Comparison of ENCODE assay signal across 8 cellular contexts in genomic region chr19:16627928-16628182, GRCh38. TPM values are rescaled to one million over a fixed set of nuclear protein-coding genes. Genes with fewer than 3 reads are reported as not detected.
DNase-seq lines count a peak whose midpoint lies in the region; ATAC-seq and TF ChIP-seq lines count a peak whose summit lies in the region.

No MANE protein-coding gene starts in this region.

- peaks cover 8% of the 10 kb centered on the region for H3K36me3 ChIP-seq in CD4-positive, alpha-beta memory T cell (ENCODE audit: insufficient read depth, low read length)
- peaks cover 62% of the 10 kb centered on the region for H3K36me3 ChIP-seq in OCI-LY7 (ENCODE audit: insufficient read depth, low read length)

- no peak for TF ChIP-seq CTCF in OCI-LY7 (conservative IDR thresholded peaks at IDR 0.05; ENCODE audit: low read length)
- TF ChIP-seq CTCF in osteocyte (IDR thresholded peaks at IDR 0.05), result no peak

- H3K9me3 ChIP-seq in CD4-positive, alpha-beta memory T cell (ENCODE audit: control insufficient read depth in 1 of 2, low read length in 2 of 2), result no peaks in the 10 kb centered on the region
- H3K9me3 ChIP-seq in OCI-LY7 (ENCODE audit: low read length), result no peaks in the 10 kb centered on the region

- intact Hi-C loops in CD4-positive, alpha-beta memory T cell (cut with micrococcal nuclease), result loop anchor here (1.0 to 2.0 kb wide), 7 partner anchors 32 to 157 kb away; partner anchors contain the start of genes C19orf44, CALR3, CHERP and EPS15L1
- intact Hi-C loops in OCI-LY7 (cut with micrococcal nuclease; ENCODE audit: unreplicated experiment), result loop anchor here (1.0 to 2.0 kb wide), 5 partner anchors 33 to 187 kb away; partner anchors contain the start of genes CHERP, SLC35E1 and TMEM38A

- no peak for ATAC-seq in HG03139 (IDR thresholded peaks at IDR 0.05; ENCODE audit: unreplicated experiment)
- ATAC-seq in activated CD4-positive, CD25-positive, alpha-beta regulatory T cell treated with anti-CD3 and anti-CD28 coated beads, Interleukin-2, amount 50 U/mL, for 24 hours, result no peak

- no peaks in the 10 kb centered on the region for H3K9me2 ChIP-seq in OCI-LY7 (ENCODE audit: insufficient read depth, low read length)

- CTCF ChIA-PET in CD4-positive, alpha-beta memory T cell (lab: Charles Lee; ENCODE audit: partially characterized antibody), result interaction anchor here (0.6 kb wide), 1 partner anchor 44 kb away, joined by 3 read pairs; no protein-coding TSS in a partner anchor
- CTCF ChIA-PET in OCI-LY7 (lab: Charles Lee; ENCODE audit: unreplicated experiment), result no interaction called here

- peak in 1 of 5 donors; percentile 42 for DNase-seq in CD4-positive, alpha-beta memory T cell
- no peak for DNase-seq in OCI-LY7 (ENCODE audit: low spot score)
- no peak for DNase-seq in epithelial cell of prostate (ENCODE audit: low read depth, low spot score)
- DNase-seq in osteocyte (ENCODE audit: extremely low spot score, unreplicated experiment), result no peak
- no peak for DNase-seq in GM19238 (ENCODE audit: insufficient read length, low spot score)
- no peak for DNase-seq in activated CD4-positive, alpha-beta T cell treated with anti-CD3 and anti-CD28 coated beads, Interleukin-2, amount 50 U/mL, for 4 hours

- no peaks in the 10 kb centered on the region for H3K27me3 Mint-ChIP-seq in CD4-positive, alpha-beta memory T cell
- no peaks in the 10 kb centered on the region for H3K27me3 Mint-ChIP-seq in osteocyte (ENCODE audit: unreplicated experiment)

- H2AFZ ChIP-seq in OCI-LY7 (ENCODE audit: low read length), result no peak overlapping the region

- H3K4me3 Mint-ChIP-seq in CD4-positive, alpha-beta memory T cell, result peak overlapping the region in 5 of 8 donors; percentile 54 to 98 (median 97)
- H3K4me3 Mint-ChIP-seq in osteocyte (ENCODE audit: unreplicated experiment), result peak overlapping the region; percentile 90

- no peaks in the 10 kb centered on the region for H3K27me3 ChIP-seq in CD4-positive, alpha-beta memory T cell (ENCODE audit: insufficient read depth, low read length)

- H3K4me2 ChIP-seq in OCI-LY7 (ENCODE audit: low read length), result peak overlapping the region; percentile 86

- peaks cover 20 to 58% of the 10 kb centered on the region in 2 donors for H3K36me3 Mint-ChIP-seq in CD4-positive, alpha-beta memory T cell
- peaks cover 7% of the 10 kb centered on the region for H3K36me3 Mint-ChIP-seq in osteocyte (ENCODE audit: unreplicated experiment)

- no TSS peak for BruUV-seq in OCI-LY7 (replicated peaks; lab: Mats Ljungman, UMichigan)

- peaks cover 29 to 53% (median 44%) of the 10 kb centered on the region in 4 donors for H3K4me1 Mint-ChIP-seq in CD4-positive, alpha-beta memory T cell
- H3K4me1 Mint-ChIP-seq in osteocyte (ENCODE audit: unreplicated experiment), result peaks cover 33% of the 10 kb centered on the region

- peak overlapping the region in 2 of 7 donors; percentile 93 to 99 for H3K27ac Mint-ChIP-seq in CD4-positive, alpha-beta memory T cell
- no peak overlapping the region for H3K27ac Mint-ChIP-seq in osteocyte (ENCODE audit: unreplicated experiment)

- H3K79me2 ChIP-seq in OCI-LY7 (ENCODE audit: insufficient read depth, low read depth, low read length), result peaks cover 58% of the 10 kb centered on the region

- peak overlapping the region; percentile 77 for H3K27ac ChIP-seq in CD4-positive, alpha-beta memory T cell (ENCODE audit: low read depth, low read length)
- H3K27ac ChIP-seq in OCI-LY7 (ENCODE audit: low read depth, low read length, poor library complexity, severe bottlenecking), result peak overlapping the region; percentile 58
- H3K27ac ChIP-seq in epithelial cell of prostate, result peak overlapping the region; percentile 72

- no peaks in the 10 kb centered on the region for H3K9me3 Mint-ChIP-seq in CD4-positive, alpha-beta memory T cell
- no peaks in the 10 kb centered on the region for H3K9me3 Mint-ChIP-seq in osteocyte (ENCODE audit: unreplicated experiment)

- H4K20me1 ChIP-seq in OCI-LY7 (ENCODE audit: insufficient read depth, low read length), result peaks cover 37% of the 10 kb centered on the region

- peaks cover 46% of the 10 kb centered on the region for H3K4me1 ChIP-seq in CD4-positive, alpha-beta memory T cell (ENCODE audit: insufficient read depth, low read length)
- H3K4me1 ChIP-seq in OCI-LY7 (ENCODE audit: insufficient read depth, low read length, poor library complexity, severe bottlenecking), result peaks cover 54% of the 10 kb centered on the region

- POLR2A ChIA-PET in CD4-positive, alpha-beta memory T cell (lab: Charles Lee; ENCODE audit: partially characterized antibody), result interaction anchor here (0.6 to 4.7 kb wide), 17 partner anchors 10 to 421 kb away, joined by 3 to 69 read pairs (median 5); partner anchors contain the start of genes C19orf44, CALR3, CHERP and SLC35E1
- POLR2A ChIA-PET in OCI-LY7 (lab: Charles Lee), result interaction anchor here (1.6 to 2.2 kb wide), 3 partner anchors 38 to 44 kb away, joined by 4 to 10 read pairs (median 7); no protein-coding TSS in a partner anchor

- H3K4me3 ChIP-seq in CD4-positive, alpha-beta memory T cell (ENCODE audit: low read length in 2 of 2), result peak overlapping the region in 1 of 2 donors; percentile 54
- H3K4me3 ChIP-seq in OCI-LY7 (ENCODE audit: low read depth, low read length, poor library complexity, severe bottlenecking), result peak overlapping the region; percentile 99

RNA-seq across cellular contexts. Expression of gene MED26, which starts 0.1 kb away (rescaled TPM):
- total RNA-seq in CD4-positive, alpha-beta memory T cell, result 10 to 100 TPM; 17.8 to 18.6 TPM
- 1 to 10 TPM; 3.3 to 4.6 TPM for polyA plus RNA-seq in CD4-positive, alpha-beta memory T cell
- total RNA-seq in OCI-LY7 (2014; rRNA removed; shearing (Covaris generic)), result 17.2 and 19.4 TPM in 2 replicates
- total RNA-seq in OCI-LY7 (2022) (26.8 and 27.1 TPM in 2 replicates), osteocyte (9.5 and 15.4 TPM in 2 replicates)

RNA-seq across cellular contexts. Expression of gene SMIM7, which starts 32.1 kb away (rescaled TPM):
- 10 to 100 TPM; 89.3 to 94.1 TPM for total RNA-seq in CD4-positive, alpha-beta memory T cell
- 10 to 100 TPM; 59.6 to 66.9 TPM for polyA plus RNA-seq in CD4-positive, alpha-beta memory T cell
- total RNA-seq in OCI-LY7 (2014; rRNA removed; shearing (Covaris generic)), result 75.5 and 87.0 TPM in 2 replicates
- total RNA-seq in OCI-LY7 (2022), result 96.3 and 104 TPM in 2 replicates
- 60.5 and 63.8 TPM in 2 replicates for total RNA-seq in osteocyte

RNA-seq across cellular contexts. Expression of gene TMEM38A, which starts 33.1 kb away (rescaled TPM):
- under 1 TPM; 0.67 to 0.99 TPM for total RNA-seq in CD4-positive, alpha-beta memory T cell
- 1 to 10 TPM in 1 of 2 donors, under 1 TPM in 1; 0.22 to 1.2 TPM for polyA plus RNA-seq in CD4-positive, alpha-beta memory T cell
- 10.3 and 20.4 TPM in 2 replicates for total RNA-seq in OCI-LY7 (2014; rRNA removed; shearing (Covaris generic))
- 18.1 and 23.6 TPM in 2 replicates for total RNA-seq in OCI-LY7 (2022)
- total RNA-seq in osteocyte, result 6.2 and 6.3 TPM in 2 replicates

RNA-seq across cellular contexts. Expression of gene SLC35E1, which starts 55.6 kb away (rescaled TPM):
- 10 to 100 TPM; 38.8 TPM for total RNA-seq in CD4-positive, alpha-beta memory T cell
- polyA plus RNA-seq in CD4-positive, alpha-beta memory T cell, result 10 to 100 TPM; 15.3 to 31.8 TPM
- total RNA-seq in OCI-LY7 (2014; rRNA removed; shearing (Covaris generic)), result 17.3 and 21.1 TPM in 2 replicates
- total RNA-seq in OCI-LY7 (2022) (37.2 and 41.2 TPM in 2 replicates), osteocyte (49.8 and 55.5 TPM in 2 replicates)
